Comparison of ENCODE assay signal across 8 cellular contexts in genomic region chr20:29443206-29443781, GRCh38.
DNase-seq lines count a peak whose midpoint lies in the region; TF ChIP-seq lines count a peak whose summit lies in the region.
"Not testable (repeated sequence)": the region's sequence is repeated elsewhere in the genome, so short reads cannot be mapped to it uniquely, and the experiment has no call there.

No MANE protein-coding gene starts in this region.

- not testable (repeated sequence) for H3K36me3 Mint-ChIP-seq in H9 (ENCODE audit: insufficient read depth in 1 of 3, low read depth in 3 of 3); activated T-helper 1 cell treated with anti-CD3 and anti-CD28 coated beads, Interleukin-12 subunit alpha, Interleukin-12 subunit beta, Interleukin-2, Interleukin-4 antibody, amounts not matched to agents 30 ng/mL and 10 ng/mL and 1 ng/mL, durations not matched to agents 14 hours and 24 hours and 36 hours (ENCODE audit: low read depth)

- POLR2A ChIA-PET in OCI-LY7 (lab: Charles Lee), result not testable (repeated sequence)

- H3K79me2 ChIP-seq in H9 (ENCODE audit: insufficient read depth, low read length); OCI-LY7 (ENCODE audit: insufficient read depth, low read depth, low read length): not testable (repeated sequence)

- not testable (repeated sequence) for H3K14ac ChIP-seq in H9 (ENCODE audit: insufficient read depth, low read length)

- H2BK12ac ChIP-seq in H9 (ENCODE audit: insufficient read length, low read depth, low read length), result not testable (repeated sequence)

- H3K4me3 Mint-ChIP-seq in H9; activated T-helper 1 cell treated with anti-CD3 and anti-CD28 coated beads, Interleukin-12 subunit alpha, Interleukin-12 subunit beta, Interleukin-2, Interleukin-4 antibody, amounts not matched to agents 30 ng/mL and 10 ng/mL and 1 ng/mL, durations not matched to agents 14 hours and 24 hours and 36 hours: not testable (repeated sequence)

- H3K4ac ChIP-seq in H9 (ENCODE audit: low read depth, low read length), result not testable (repeated sequence)

- peak; percentile 15 for DNase-seq in CMK (ENCODE audit: low read depth)
- DNase-seq in H9; esophagus squamous epithelium (lab: John Stamatoyannopoulos, UW): not testable (repeated sequence)
- DNase-seq in NB4 (ENCODE audit: low read depth), result peak; percentile 47
- peak; percentile 29 for DNase-seq in OCI-LY7 (ENCODE audit: low spot score)
- DNase-seq in activated T-helper 1 cell treated with anti-CD3 and anti-CD28 coated beads, Interleukin-12 subunit alpha, Interleukin-12 subunit beta, Interleukin-2, Interleukin-4 antibody, amounts not matched to agents 30 ng/mL and 10 ng/mL and 1 ng/mL, durations not matched to agents 14 hours and 24 hours and 36 hours (ENCODE audit: low spot score), result peak; percentile 4
- DNase-seq in medulla oblongata (ENCODE audit: extremely low spot score), result peak; percentile 88

- H2BK20ac ChIP-seq in H9 (ENCODE audit: low read depth, low read length, poor library complexity, severe bottlenecking), result not testable (repeated sequence)

- CTCF ChIA-PET in OCI-LY7 (lab: Charles Lee; ENCODE audit: unreplicated experiment), result not testable (repeated sequence)

- intact Hi-C loops in OCI-LY7 (cut with micrococcal nuclease; ENCODE audit: unreplicated experiment); esophagus squamous epithelium (cut with DNase I): not testable (repeated sequence)
- intact Hi-C loops in activated T-helper 1 cell treated with anti-CD3 and anti-CD28 coated beads, Interleukin-12 subunit alpha, Interleukin-12 subunit beta, Interleukin-2, Interleukin-4 antibody, amounts not matched to agents 30 ng/mL and 10 ng/mL and 1 ng/mL, durations not matched to agents 14 hours and 24 hours and 36 hours (cut with micrococcal nuclease), result loop anchor here (2.0 kb wide), 1 partner anchor 1870 kb away; no protein-coding TSS in a partner anchor

- H3K9ac ChIP-seq in H9 (ENCODE audit: extremely low read depth, insufficient read length, low read length); subcutaneous abdominal adipose tissue (ENCODE audit: low read length in 5 of 5): not testable (repeated sequence)

- not testable (repeated sequence) for H2BK15ac ChIP-seq in H9 (ENCODE audit: low read depth, low read length)

- H2BK120ac ChIP-seq in H9 (ENCODE audit: low read depth, low read length, poor library complexity, severe bottlenecking), result not testable (repeated sequence)

- not testable (repeated sequence) for H4K5ac ChIP-seq in H9 (ENCODE audit: insufficient read length, low read depth, low read length)

- no CpG with 5 or more reads among the region's 7 CpGs for WGBS in H9 (ENCODE audit: extremely low coverage, insufficient read length, low lambda C conversion rate)
- WGBS in esophagus squamous epithelium, 2 donors, result 17 to 30% methylated on average over 7 of the region's 7 CpGs

- not testable (repeated sequence) for H3T11ph ChIP-seq in H9 (ENCODE audit: low read length)

- not testable (repeated sequence) for H3K27me3 Mint-ChIP-seq in H9 (ENCODE audit: low read depth); activated T-helper 1 cell treated with anti-CD3 and anti-CD28 coated beads, Interleukin-12 subunit alpha, Interleukin-12 subunit beta, Interleukin-2, Interleukin-4 antibody, amounts not matched to agents 30 ng/mL and 10 ng/mL and 1 ng/mL, durations not matched to agents 14 hours and 24 hours and 36 hours (ENCODE audit: insufficient read depth)

- H2AFZ ChIP-seq in H9 (ENCODE audit: low read length), result not testable (repeated sequence)
- H2AFZ ChIP-seq in OCI-LY7 (ENCODE audit: low read length), result 0 out of 2 replicates have a peak overlapping the region, but pooled peaks have one; percentile 5

- H3K4me2 ChIP-seq in H9 (ENCODE audit: insufficient read depth, insufficient read length, low read length); OCI-LY7 (ENCODE audit: low read length): not testable (repeated sequence)

- H4K20me1 ChIP-seq in H9 (ENCODE audit: control insufficient read depth, insufficient read depth, insufficient read length); OCI-LY7 (ENCODE audit: insufficient read depth, low read length): not testable (repeated sequence)

- TF ChIP-seq CTCF in H9 (conservative IDR thresholded peaks at IDR 0.05), result peak; percentile 45; the same call in 2 of the 3 replicates
- peak; percentile 28 for TF ChIP-seq CTCF in NB4 (IDR thresholded peaks at IDR 0.05; ENCODE audit: low read depth, low read length)
- TF ChIP-seq CTCF in OCI-LY7 (conservative IDR thresholded peaks at IDR 0.05; ENCODE audit: low read length), result peak; percentile 73
- peak; percentile 34 to 62 (median 52) for TF ChIP-seq CTCF in esophagus squamous epithelium (IDR thresholded peaks at IDR 0.05)

- H2BK5ac ChIP-seq in H9 (ENCODE audit: insufficient read length, low read length), result not testable (repeated sequence)

- H2AK5ac ChIP-seq in H9 (ENCODE audit: insufficient read length, low read length), result not testable (repeated sequence)

- not testable (repeated sequence) for H3K4me3 ChIP-seq in NB4 (ENCODE audit: low read depth, low read length); OCI-LY7 (ENCODE audit: low read depth, low read length, poor library complexity, severe bottlenecking)
- H3K4me3 ChIP-seq in esophagus squamous epithelium (peak overlapping the region in 1 of 4 donors; percentile 7), subcutaneous abdominal adipose tissue (ENCODE audit: low read depth in 1 of 5, low read length in 5 of 5) (peak overlapping the region in 4 of 5 donors; percentile 31 to 47 (median 37))

- not testable (repeated sequence) for H3K9me2 ChIP-seq in OCI-LY7 (ENCODE audit: insufficient read depth, low read length)

- H3K27ac Mint-ChIP-seq in H9; activated T-helper 1 cell treated with anti-CD3 and anti-CD28 coated beads, Interleukin-12 subunit alpha, Interleukin-12 subunit beta, Interleukin-2, Interleukin-4 antibody, amounts not matched to agents 30 ng/mL and 10 ng/mL and 1 ng/mL, durations not matched to agents 14 hours and 24 hours and 36 hours: not testable (repeated sequence)

- not testable (repeated sequence) for H3K36me3 ChIP-seq in OCI-LY7 (ENCODE audit: insufficient read depth, low read length); esophagus squamous epithelium; subcutaneous abdominal adipose tissue (ENCODE audit: control insufficient read depth in 5 of 5, insufficient read depth in 5 of 5, low read length in 5 of 5)

- H3K27ac ChIP-seq in H9 (ENCODE audit: insufficient read length, low read depth, low read length); OCI-LY7 (ENCODE audit: low read depth, low read length, poor library complexity, severe bottlenecking); esophagus squamous epithelium; subcutaneous abdominal adipose tissue (ENCODE audit: low read depth, low read length): not testable (repeated sequence)

- not testable (repeated sequence) for H4K8ac ChIP-seq in H9 (replicated peaks; ENCODE audit: insufficient read length, low read depth, low read length)

- H3K79me1 ChIP-seq in H9 (ENCODE audit: insufficient read depth, low read depth, low read length, poor library complexity, severe bottlenecking), result not testable (repeated sequence)

- H3K18ac ChIP-seq in H9 (ENCODE audit: insufficient read length, low read depth, low read length), result not testable (repeated sequence)

- H3K27me3 ChIP-seq in H9 (ENCODE audit: insufficient read depth, low read length); subcutaneous abdominal adipose tissue (ENCODE audit: control insufficient read depth in 5 of 5, insufficient read depth in 4 of 5, low read length in 5 of 5): not testable (repeated sequence)
- peaks cover 0 to 19% (median 0%) of the 10 kb centered on the region in 4 donors for H3K27me3 ChIP-seq in esophagus squamous epithelium

- H3K9me3 ChIP-seq in H9 (ENCODE audit: control insufficient read depth, low read depth, low read length); OCI-LY7 (ENCODE audit: low read length); esophagus squamous epithelium; subcutaneous abdominal adipose tissue (ENCODE audit: control insufficient read depth in 5 of 5, low read length in 5 of 5): not testable (repeated sequence)

- not testable (repeated sequence) for H3K23ac ChIP-seq in H9 (ENCODE audit: insufficient read length, low read depth, low read length)

- H4K91ac ChIP-seq in H9 (ENCODE audit: insufficient read length, low read depth, low read length), result not testable (repeated sequence)

- not testable (repeated sequence) for H3K23me2 ChIP-seq in H9 (ENCODE audit: insufficient read length, low read depth, low read length, poor library complexity, severe bottlenecking)

- BruUV-seq in OCI-LY7 (replicated peaks; lab: Mats Ljungman, UMichigan), result not testable (repeated sequence)

- not testable (repeated sequence) for H3K4me1 ChIP-seq in H9 (ENCODE audit: insufficient read depth, low read length); OCI-LY7 (ENCODE audit: insufficient read depth, low read length, poor library complexity, severe bottlenecking); subcutaneous abdominal adipose tissue (ENCODE audit: control insufficient read depth in 5 of 5, insufficient read depth in 5 of 5, low read length in 5 of 5)
- H3K4me1 ChIP-seq in esophagus squamous epithelium, result peaks cover 0 to 16% (median 0%) of the 10 kb centered on the region in 3 donors

- not testable (repeated sequence) for TF ChIP-seq POLR2A in NB4 (IDR thresholded peaks at IDR 0.05; ENCODE audit: extremely low read depth, insufficient read length); esophagus squamous epithelium (IDR thresholded peaks at IDR 0.05)

- not testable (repeated sequence) for H3K56ac ChIP-seq in H9 (ENCODE audit: insufficient read length, low read depth, low read length)

- H3K4me1 Mint-ChIP-seq in H9; activated T-helper 1 cell treated with anti-CD3 and anti-CD28 coated beads, Interleukin-12 subunit alpha, Interleukin-12 subunit beta, Interleukin-2, Interleukin-4 antibody, amounts not matched to agents 30 ng/mL and 10 ng/mL and 1 ng/mL, durations not matched to agents 14 hours and 24 hours and 36 hours (ENCODE audit: low read depth): not testable (repeated sequence)

- H3K9me3 Mint-ChIP-seq in H9, result peaks cover 55 to 59% of the 10 kb centered on the region in 2 experiments
- not testable (repeated sequence) for H3K9me3 Mint-ChIP-seq in activated T-helper 1 cell treated with anti-CD3 and anti-CD28 coated beads, Interleukin-12 subunit alpha, Interleukin-12 subunit beta, Interleukin-2, Interleukin-4 antibody, amounts not matched to agents 30 ng/mL and 10 ng/mL and 1 ng/mL, durations not matched to agents 14 hours and 24 hours and 36 hours
